Comparison of ENCODE assay signal across 1 cellular context in genomic region chr2:228983700-228984099, GRCh38.
TF ChIP-seq lines count a peak whose summit lies in the region.

No MANE protein-coding gene starts in this region.

TF ChIP-seq in GM23338, 12 proteins besides CTCF, POLR2A, EP300 and RAD21:
- TF ChIP-seq ZNF462 (CRISPR knock-in tag; IDR thresholded peaks at IDR 0.05) = no peak
- TF ChIP-seq POLR2AphosphoS5 (IDR thresholded peaks at IDR 0.05; ENCODE audit: low read depth) = no peak
